8 cellular contexts compared by ENCODE assay signal in the genomic region with DNA sequence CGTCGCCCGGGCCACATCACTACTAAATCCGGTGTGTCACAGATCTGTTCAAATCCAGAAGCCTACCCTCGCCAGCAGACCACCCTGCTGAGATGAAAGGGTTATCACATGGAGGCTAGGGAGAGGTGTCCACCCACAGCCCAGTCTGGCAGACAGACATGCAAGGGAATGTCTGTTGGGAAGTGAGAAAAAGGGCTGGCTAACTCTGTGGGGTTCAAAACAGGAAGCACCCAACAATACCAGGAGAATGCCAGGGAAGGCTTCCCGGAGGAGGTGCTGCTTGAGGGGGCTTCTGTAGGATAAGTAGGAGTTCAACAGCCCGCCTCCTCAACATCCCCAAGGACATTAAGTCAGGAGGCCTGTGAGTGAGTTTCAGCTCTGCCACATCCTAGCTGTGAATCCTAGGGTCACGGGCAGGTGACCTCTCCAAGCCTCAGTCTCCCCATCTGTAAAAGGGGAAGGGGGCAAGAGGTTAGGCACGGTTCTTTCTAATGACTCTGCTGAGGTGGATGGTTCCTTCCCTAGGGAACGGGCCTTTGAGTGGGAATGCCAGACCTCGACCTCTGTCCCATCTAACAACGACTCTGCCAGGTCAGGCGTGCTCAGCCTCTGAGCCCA.
DNase-seq lines count a peak whose midpoint lies in the region; ATAC-seq and TF ChIP-seq lines count a peak whose summit lies in the region.

No MANE protein-coding gene starts in this region.

- H3K4me3 ChIP-seq in NB4 (ENCODE audit: low read depth, low read length) (peak overlapping the region; percentile 78), duodenal mucosa (ENCODE audit: low read depth in 1 of 2, low read length in 2 of 2) (peak overlapping the region; percentile 79 to 87)

- no peak for TF ChIP-seq CTCF in C4-2B (conservative IDR thresholded peaks at IDR 0.05)
- TF ChIP-seq CTCF in NB4 (IDR thresholded peaks at IDR 0.05; ENCODE audit: low read depth, low read length), result no peak
- TF ChIP-seq CTCF in nephron progenitor cell (IDR thresholded peaks at IDR 0.05), result no peak

- H3K4me3 Mint-ChIP-seq in nephron progenitor cell, result peak overlapping the region; percentile 88

- peak overlapping the region; percentile 70 to 80 for H3K9ac ChIP-seq in duodenal mucosa (ENCODE audit: low read depth in 1 of 2, low read length in 2 of 2)

- H3K9me3 Mint-ChIP-seq in nephron progenitor cell, result peaks cover 10% of the 10 kb centered on the region

- no peaks in the 10 kb centered on the region for H3K9me3 ChIP-seq in duodenal mucosa (ENCODE audit: control insufficient read depth in 1 of 2, low read length in 2 of 2)

- ATAC-seq in GM19397 (IDR thresholded peaks at IDR 0.05; ENCODE audit: unreplicated experiment), result no peak

- H3K27me3 Mint-ChIP-seq in nephron progenitor cell (ENCODE audit: low read depth, poor library complexity), result peaks cover 16% of the 10 kb centered on the region

- peak overlapping the region; percentile 74 for H3K27ac ChIP-seq in C4-2B
- peak overlapping the region; percentile 73 for H3K27ac ChIP-seq in duodenal mucosa (ENCODE audit: low read depth, low read length)

- TF ChIP-seq POLR2A in NB4 (IDR thresholded peaks at IDR 0.05; ENCODE audit: extremely low read depth, insufficient read length), result no peak

- no peaks in the 10 kb centered on the region for H3K27me3 ChIP-seq in duodenal mucosa (ENCODE audit: control insufficient read depth in 1 of 2, insufficient read depth in 2 of 2, low read length in 2 of 2)

- peaks cover 9% of the 10 kb centered on the region for H3K36me3 Mint-ChIP-seq in nephron progenitor cell (ENCODE audit: low read depth)

- no peaks in the 10 kb centered on the region for H3K4me1 Mint-ChIP-seq in nephron progenitor cell

- H3K4me1 ChIP-seq in duodenal mucosa (ENCODE audit: control insufficient read depth in 1 of 2, insufficient read depth in 2 of 2, low read length in 2 of 2), result peaks cover 46% of the 10 kb centered on the region in 2 donors

- no peaks in the 10 kb centered on the region for H3K36me3 ChIP-seq in duodenal mucosa (ENCODE audit: control insufficient read depth in 1 of 2, insufficient read depth in 2 of 2, low read length in 2 of 2)

- no peak overlapping the region for H3K27ac Mint-ChIP-seq in nephron progenitor cell

- DNase-seq in NB4 (ENCODE audit: low read depth) (no peak), nephron progenitor cell (no peak), Kasumi-1 (lab: John Stamatoyannopoulos, UW) (no peak), NCI-H345 (lab: John Stamatoyannopoulos, UW) (no peak)
- no peak for DNase-seq in stimulated activated CD4-positive, alpha-beta T cell treated with anti-CD3 and anti-CD28 coated beads, Interleukin-12 subunit alpha, Interleukin-12 subunit beta, amount 100 ng/mL, for 4 hours
